Comparison of ENCODE assay signal across 8 cellular contexts in genomic region chr11:65503606-65503922, GRCh38. TPM values are rescaled to one million over a fixed set of nuclear protein-coding genes. Genes with fewer than 3 reads are reported as not detected.
DNase-seq lines count a peak whose midpoint lies in the region; ATAC-seq and TF ChIP-seq lines count a peak whose summit lies in the region.
"Had no signal": no experiment of that assay in that cellular context is flagged by ENCODE, and none has a peak within 500 bp of the region (broad histone marks: within the 10 kb centered on the region; RNA-seq: fewer than 3 reads in every experiment).

No MANE protein-coding gene starts in this region.

- peaks cover 10% of the 10 kb centered on the region; the same call in 1 of the 2 replicates for H3K4me1 ChIP-seq in iPS-20b (ENCODE audit: insufficient read depth, low read length)

- DNase-seq in HL-60 (ENCODE audit: low read depth in 1 of 2, low spot score in 1 of 2) (no peak), substantia nigra (lab: John Stamatoyannopoulos, UW) (no peak), GM13976 (ENCODE audit: low spot score) (no peak), NCI-H187 treated with DMSO at 0.1 percent for 48 hours (lab: John Stamatoyannopoulos, UW) (no peak)
- no peak for DNase-seq in activated CD8-positive, alpha-beta T cell treated with anti-CD3 and anti-CD28 coated beads for 36 hours
- DNase-seq: activated CD4-positive, alpha-beta T cell treated with anti-CD3 and anti-CD28 coated beads, Interleukin-2, amount 50 U/mL, for 4 hours had no signal

- peak overlapping the region; percentile 100 for H3K9ac ChIP-seq in iPS-20b (ENCODE audit: low read depth, low read length)

- intact Hi-C loops in activated CD8-positive, alpha-beta T cell treated with anti-CD3 and anti-CD28 coated beads for 36 hours (cut with micrococcal nuclease): loop anchor here (2.0 kb wide), 1 partner anchor 121 kb away; the partner anchor contains the start of gene SLC25A45

- CTCF ChIA-PET in activated CD8-positive, alpha-beta T cell treated with anti-CD3 and anti-CD28 coated beads for 36 hours (lab: Charles Lee): interaction anchor here (1.6 to 16.5 kb wide), 2 partner anchors 34 to 84 kb away, joined by 6 to 448 read pairs; partner anchors contain the start of gene NEAT1

- H3K27ac ChIP-seq in HL-60 (replicated peaks): peak overlapping the region; percentile 100
- no peak overlapping the region for H3K27ac ChIP-seq in iPS-20b (ENCODE audit: low read length)
- H3K27ac ChIP-seq in substantia nigra (ENCODE audit: low read depth, low read length, poor library complexity, severe bottlenecking): peak overlapping the region; percentile 100

- H3K4me3 ChIP-seq in HL-60 (replicated peaks; ENCODE audit: insufficient read depth, low read length) (peak overlapping the region; percentile 82), iPS-20b (ENCODE audit: low read length) (peak overlapping the region; percentile 96)

- ATAC-seq in activated CD8-positive, alpha-beta T cell treated with anti-CD3 and anti-CD28 coated beads for 36 hours: no peak
- no peak for ATAC-seq in GM21367 (IDR thresholded peaks at IDR 0.05; ENCODE audit: unreplicated experiment)

- no peaks in the 10 kb centered on the region for H3K9me3 Mint-ChIP-seq in activated CD8-positive, alpha-beta T cell treated with anti-CD3 and anti-CD28 coated beads for 36 hours

- peaks cover 8% of the 10 kb centered on the region for H3K36me3 Mint-ChIP-seq in activated CD8-positive, alpha-beta T cell treated with anti-CD3 and anti-CD28 coated beads for 36 hours (ENCODE audit: low read depth)

- H3K36me3 ChIP-seq in iPS-20b (ENCODE audit: insufficient read depth, low read depth, low read length): peaks cover 72% of the 10 kb centered on the region

- H3K27ac Mint-ChIP-seq in activated CD8-positive, alpha-beta T cell treated with anti-CD3 and anti-CD28 coated beads for 36 hours: peak overlapping the region; percentile 81

- TF ChIP-seq CTCF in HL-60 (IDR thresholded peaks at IDR 0.05; ENCODE audit: insufficient read depth, low read length) (no peak), GM13976 (IDR thresholded peaks at IDR 0.05; ENCODE audit: borderline replicate concordance, control extremely low read depth, extremely low read depth, insufficient read depth, missing control alignments) (no peak)
- TF ChIP-seq CTCF in activated CD8-positive, alpha-beta T cell treated with anti-CD3 and anti-CD28 coated beads for 36 hours (IDR thresholded peaks at IDR 0.05): no peak

- H3K27me3 Mint-ChIP-seq in activated CD8-positive, alpha-beta T cell treated with anti-CD3 and anti-CD28 coated beads for 36 hours: no peaks in the 10 kb centered on the region

- in situ Hi-C loops in GM13976 (cut with MboI; ENCODE audit: low sequenced_read_pairs, unreplicated experiment): no loop called here

- H3K4me3 Mint-ChIP-seq in activated CD8-positive, alpha-beta T cell treated with anti-CD3 and anti-CD28 coated beads for 36 hours: no peak overlapping the region

- no peaks in the 10 kb centered on the region for H3K27me3 ChIP-seq in HL-60 (ENCODE audit: insufficient read depth, poor library complexity, severe bottlenecking)
- no peaks in the 10 kb centered on the region for H3K27me3 ChIP-seq in iPS-20b (ENCODE audit: insufficient read depth, low read length)

- peaks cover 38% of the 10 kb centered on the region for H3K4me1 Mint-ChIP-seq in activated CD8-positive, alpha-beta T cell treated with anti-CD3 and anti-CD28 coated beads for 36 hours (ENCODE audit: low read depth)

- POLR2A ChIA-PET in activated CD8-positive, alpha-beta T cell treated with anti-CD3 and anti-CD28 coated beads for 36 hours (lab: Charles Lee): interaction anchor here (0.7 to 36.2 kb wide), 14 partner anchors 5 to 188 kb away, joined by 3 to 4842 read pairs (median 6); partner anchors contain the start of genes FAM89B, FRMD8, NEAT1 and SLC25A45

- H3K9me3 ChIP-seq in iPS-20b (ENCODE audit: insufficient read depth, low read depth, low read length): no peaks in the 10 kb centered on the region

RNA-seq across cellular contexts. Expression of gene MALAT1, which starts 4.7 kb away (rescaled TPM):
- 1,000 to 10,000 TPM; 3,856 to 3,869 TPM for total RNA-seq in activated CD8-positive, alpha-beta T cell treated with anti-CD3 and anti-CD28 coated beads for 36 hours

RNA-seq across cellular contexts. Expression of gene SCYL1, which starts 21.3 kb away (rescaled TPM):
- total RNA-seq in activated CD8-positive, alpha-beta T cell treated with anti-CD3 and anti-CD28 coated beads for 36 hours: 10 to 100 TPM; 71.5 to 76.8 TPM

RNA-seq across cellular contexts. Expression of gene LTBP3, which starts 54.6 kb away (rescaled TPM):
- total RNA-seq in activated CD8-positive, alpha-beta T cell treated with anti-CD3 and anti-CD28 coated beads for 36 hours: 10 to 100 TPM; 55.4 to 56.0 TPM
